In genomic region chr5:133839721-133840120, GRCh38 we compare ENCODE assay signal across 20 cellular contexts.
"Had no signal": no experiment of that assay in that cellular context is flagged by ENCODE, and none has a peak within 500 bp of the region (broad histone marks: within the 10 kb centered on the region; RNA-seq: fewer than 3 reads in every experiment).

No MANE protein-coding gene starts in this region.

- H3K36me3 ChIP-seq: esophagus squamous epithelium, left lung, neutrophil had no signal

- H3K27ac Mint-ChIP-seq: activated B cell treated with CpG ODN at 0.5 μM for 24 hours; activated CD8-positive, alpha-beta T cell treated with anti-CD3 and anti-CD28 coated beads for 36 hours; activated naive CD8-positive, alpha-beta T cell treated with anti-CD3 and anti-CD28 coated beads for 36 hours; memory B cell; natural killer cell; stimulated activated effector memory CD8-positive, alpha-beta T cell treated with anti-CD3 and anti-CD28 coated beads, Interleukin-12 subunit alpha, Interleukin-12 subunit beta, amount 100 ng/mL, for 72 hours had no signal

- H3K4me1 ChIP-seq: body of pancreas, left lung, parathyroid adenoma had no signal

- H3K4me1 Mint-ChIP-seq: activated B cell treated with CpG ODN at 0.5 μM for 24 hours; activated naive CD8-positive, alpha-beta T cell treated with anti-CD3 and anti-CD28 coated beads for 36 hours; central memory CD8-positive, alpha-beta T cell; memory B cell; natural killer cell; stimulated activated effector memory CD8-positive, alpha-beta T cell treated with anti-CD3 and anti-CD28 coated beads, Interleukin-12 subunit alpha, Interleukin-12 subunit beta, amount 100 ng/mL, for 72 hours had no signal

- H3K4me3 Mint-ChIP-seq: activated B cell treated with CpG ODN at 0.5 μM for 24 hours; activated CD8-positive, alpha-beta T cell treated with anti-CD3 and anti-CD28 coated beads for 36 hours; activated naive CD8-positive, alpha-beta T cell treated with anti-CD3 and anti-CD28 coated beads for 36 hours; activated T-cell treated with anti-CD3 and anti-CD28 coated beads, Interleukin-2, amount 50 U/mL, for 72 hours; central memory CD8-positive, alpha-beta T cell; memory B cell; natural killer cell; stimulated activated effector memory CD8-positive, alpha-beta T cell treated with anti-CD3 and anti-CD28 coated beads, Interleukin-12 subunit alpha, Interleukin-12 subunit beta, amount 100 ng/mL, for 72 hours had no signal

- H3K9me3 Mint-ChIP-seq: central memory CD8-positive, alpha-beta T cell; natural killer cell had no signal

- H3K9me3 ChIP-seq: body of pancreas, esophagus squamous epithelium, neutrophil had no signal

- H3K4me3 ChIP-seq: body of pancreas, esophagus squamous epithelium, hepatocyte, left lung had no signal

- DNase-seq: activated B cell treated with CpG ODN at 0.5 μM for 24 hours; activated CD4-positive, alpha-beta T cell treated with anti-CD3 and anti-CD28 coated beads for 48 hours; activated CD8-positive, alpha-beta memory T cell treated with anti-CD3 and anti-CD28 coated beads, Interleukin-2, amount 50 U/mL, for 4 hours; activated CD8-positive, alpha-beta T cell treated with anti-CD3 and anti-CD28 coated beads for 36 hours; activated gamma-delta T cell treated with Interleukin-2 at 50 U/mL for 16 hours; activated naive CD8-positive, alpha-beta T cell treated with anti-CD3 and anti-CD28 coated beads for 36 hours; activated T-cell treated with anti-CD3 and anti-CD28 coated beads, Interleukin-2, amount 50 U/mL, for 72 hours; body of pancreas; cortex of kidney; effector CD8-positive, alpha-beta T cell; esophagus squamous epithelium; left lung; natural killer cell; stimulated activated CD4-positive, alpha-beta T cell treated with anti-CD3 and anti-CD28 coated beads, Interleukin-2, amount 100 ng/mL, for 24 hours had no signal

- H3K27me3 Mint-ChIP-seq: activated naive CD8-positive, alpha-beta T cell treated with anti-CD3 and anti-CD28 coated beads for 36 hours had no signal

- H3K27ac ChIP-seq: body of pancreas, esophagus squamous epithelium, hepatocyte, left lung, neutrophil, parathyroid adenoma had no signal

- ATAC-seq: activated CD8-positive, alpha-beta T cell treated with anti-CD3 and anti-CD28 coated beads for 36 hours; activated T-cell treated with anti-CD3 and anti-CD28 coated beads, Interleukin-2, amount 50 U/mL, for 72 hours; body of pancreas; left lung; natural killer cell; stimulated activated effector memory CD8-positive, alpha-beta T cell treated with anti-CD3 and anti-CD28 coated beads, Interleukin-12 subunit alpha, Interleukin-12 subunit beta, amount 100 ng/mL, for 72 hours had no signal

- H3K36me3 Mint-ChIP-seq: activated naive CD8-positive, alpha-beta T cell treated with anti-CD3 and anti-CD28 coated beads for 36 hours; memory B cell; natural killer cell; stimulated activated effector memory CD8-positive, alpha-beta T cell treated with anti-CD3 and anti-CD28 coated beads, Interleukin-12 subunit alpha, Interleukin-12 subunit beta, amount 100 ng/mL, for 72 hours had no signal
